In the genomic region with DNA sequence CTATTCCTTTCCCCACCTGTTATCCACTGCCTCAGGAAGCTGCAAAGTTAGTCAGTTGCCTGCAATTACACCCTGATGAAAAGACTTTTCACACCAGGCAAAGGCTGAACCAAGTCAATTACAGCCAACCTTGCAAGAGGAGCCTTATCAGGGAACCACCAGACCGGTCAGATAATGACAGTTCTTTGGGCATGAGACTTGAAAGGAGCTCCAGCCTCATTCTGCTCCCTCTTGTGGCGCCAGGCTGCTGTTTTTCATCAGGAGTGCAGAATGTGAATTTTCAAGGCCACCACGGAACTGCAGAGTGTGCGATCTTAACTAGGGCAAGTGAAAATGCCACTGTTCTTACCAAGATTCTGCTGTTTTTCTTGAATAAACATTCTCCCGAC, we compare ENCODE assay signal across 7 cellular contexts. TPM values are rescaled to one million over a fixed set of nuclear protein-coding genes. Genes with fewer than 3 reads are reported as not detected.
A peak's percentile ranks its signal among the peaks of the same experiment; 100 is the strongest.
DNase-seq lines count a peak whose midpoint lies in the region; ATAC-seq and TF ChIP-seq lines count a peak whose summit lies in the region.

No MANE protein-coding gene starts in this region.

- intact Hi-C loops in IMR-90 (cut with micrococcal nuclease): no loop called here
- intact Hi-C loops in mucosa of descending colon (cut with DNase I, micrococcal nuclease): no loop called here

- CTCF ChIA-PET in IMR-90 (lab: Yijun Ruan, JAX): interaction anchor here (1.0 kb wide), 1 partner anchor 83 kb away, joined by 4 read pairs; the partner anchor contains the start of gene TTYH2

- H3K56ac ChIP-seq in IMR-90 (ENCODE audit: extremely low read depth, insufficient read depth, low read length): no peak overlapping the region

- H2AK9ac ChIP-seq in IMR-90 (replicated peaks; ENCODE audit: low read depth, low read length, poor library complexity): no peak overlapping the region

- H3K23ac ChIP-seq in IMR-90 (ENCODE audit: low read depth, low read length): no peak overlapping the region

- H3K27ac ChIP-seq in IMR-90 (ENCODE audit: insufficient read depth, low read length): no peak overlapping the region
- H3K27ac ChIP-seq in endodermal cell (ENCODE audit: low read depth, low read length): no peak overlapping the region

- peaks cover 15% of the 10 kb centered on the region for H3K4me1 Mint-ChIP-seq in endodermal cell

- no peak overlapping the region for H3K18ac ChIP-seq in IMR-90 (ENCODE audit: low read depth, low read length)

- no peak overlapping the region for H3K4me2 ChIP-seq in IMR-90 (ENCODE audit: low read depth, low read length)

- H3K79me1 ChIP-seq in IMR-90 (ENCODE audit: low read depth in 1 of 2, low read length in 2 of 2): no peaks in the 10 kb centered on the region

- H2BK120ac ChIP-seq in IMR-90 (ENCODE audit: low read depth, low read length): no peak overlapping the region

- no peak overlapping the region for H3K14ac ChIP-seq in IMR-90 (replicated peaks; ENCODE audit: low read depth, low read length)

- no peak overlapping the region for H2BK15ac ChIP-seq in IMR-90 (ENCODE audit: low read depth, low read length)

- POLR2A ChIA-PET in IMR-90 (lab: Charles Lee; ENCODE audit: unreplicated experiment): no interaction called here

- no TSS peak for BruUV-seq in IMR-90 (replicated peaks; lab: Mats Ljungman, UMichigan)

- H3K4me3 Mint-ChIP-seq in endodermal cell: no peak overlapping the region

- no peak overlapping the region for H3K27ac Mint-ChIP-seq in endodermal cell

- H4K5ac ChIP-seq in IMR-90 (ENCODE audit: low read depth, low read length): no peak overlapping the region

- no peak overlapping the region for H2AFZ ChIP-seq in IMR-90 (replicated peaks; ENCODE audit: low read length, poor library complexity)

- TF ChIP-seq CTCF in IMR-90 (conservative IDR thresholded peaks at IDR 0.05; ENCODE audit: low read depth, low read length) (0 out of 2 replicates have a peak, but pooled peaks have one; percentile 26), endodermal cell (conservative IDR thresholded peaks at IDR 0.05) (peak; percentile 84), mucosa of descending colon (IDR thresholded peaks at IDR 0.05) (peak; percentile 9)

- 7% methylated on average over 3 of the region's 5 CpGs; no CpG with 5 or more reads in 1 of the 2 experiments for WGBS in IMR-90 (ENCODE audit: extremely low coverage in 2 of 2, insufficient read length in 1 of 2), 2 experiments
- WGBS in endodermal cell (ENCODE audit: insufficient coverage in 1 of 2, insufficient read length in 1 of 2), 2 experiments: 18 to 20% methylated on average over 5 of the region's 5 CpGs

- H3K27me3 Mint-ChIP-seq in endodermal cell (ENCODE audit: insufficient read depth): peaks cover 16% of the 10 kb centered on the region

- dilution Hi-C loops in IMR-90 (cut with HindIII; ENCODE audit: low sequenced_read_pairs, unreplicated experiment): no loop called here

- TF ChIP-seq POLR2A in IMR-90 (IDR thresholded peaks at IDR 0.05; ENCODE audit: low read depth, low read length): no peak

- no peak overlapping the region for H4K91ac ChIP-seq in IMR-90 (ENCODE audit: insufficient read depth, low read depth, low read length)

- peak; percentile 82 for DNase-seq in Daoy (ENCODE audit: low read depth)
- DNase-seq in IMR-90: peak; percentile 38
- DNase-seq in SKM-1 treated with dmso at 0.1 percent for 144 hours (lab: John Stamatoyannopoulos, UW; ENCODE audit: unreplicated experiment): peak; percentile 35
- DNase-seq in endodermal cell: peak; percentile 94
- peak in 2 of 3 donors; percentile 42 to 71 for DNase-seq in mucosa of descending colon
- DNase-seq in cortex of kidney (lab: John Stamatoyannopoulos, UW): no peak
- DNase-seq in NCI-H2029 (lab: John Stamatoyannopoulos, UW): no peak

- no peaks in the 10 kb centered on the region for H3K36me3 Mint-ChIP-seq in endodermal cell (ENCODE audit: low read depth)

- in situ Hi-C loops in IMR-90 (cut with MboI; ENCODE audit: low sequenced_read_pairs): no loop called here

- H3K9ac ChIP-seq in IMR-90 (ENCODE audit: low read depth, low read length) (no peak overlapping the region), endodermal cell (ENCODE audit: extremely low read depth, low read length, poor library complexity, severe bottlenecking) (no peak overlapping the region)

- H3K9me3 ChIP-seq in IMR-90 (ENCODE audit: control insufficient read depth, insufficient read depth, low read length) (no peaks in the 10 kb centered on the region), endodermal cell (ENCODE audit: control insufficient read depth, low read length) (peaks cover 7% of the 10 kb centered on the region), mucosa of descending colon (no peaks in the 10 kb centered on the region)

- H2AK5ac ChIP-seq in IMR-90 (ENCODE audit: low read depth, low read length): no peak overlapping the region

- no peaks in the 10 kb centered on the region for H4K20me1 ChIP-seq in IMR-90 (ENCODE audit: insufficient read depth, low read length)

- peaks cover 3% of the 10 kb centered on the region for H3K9me3 Mint-ChIP-seq in endodermal cell

- TF ChIP-seq RAD21 in IMR-90 (IDR thresholded peaks at IDR 0.05; ENCODE audit: low read length): no peak

- no peak overlapping the region for H3K4me3 ChIP-seq in IMR-90 (ENCODE audit: insufficient read depth, low read depth, low read length)
- H3K4me3 ChIP-seq in endodermal cell (ENCODE audit: low read length): no peak overlapping the region
- H3K4me3 ChIP-seq in mucosa of descending colon: no peak overlapping the region

- H3K4me1 ChIP-seq in IMR-90 (ENCODE audit: control insufficient read depth, insufficient read depth, low read length) (no peaks in the 10 kb centered on the region), endodermal cell (ENCODE audit: control insufficient read depth, insufficient read depth, low read length) (no peaks in the 10 kb centered on the region), mucosa of descending colon (ENCODE audit: low read depth) (no peaks in the 10 kb centered on the region)

- no peak overlapping the region for H4K8ac ChIP-seq in IMR-90 (ENCODE audit: low read depth in 2 of 2, low read length in 2 of 2)

- no peaks in the 10 kb centered on the region for H3K9me1 ChIP-seq in IMR-90 (ENCODE audit: insufficient read depth, low read length)

- H2BK20ac ChIP-seq in IMR-90 (ENCODE audit: low read depth, low read length): no peak overlapping the region

- peak; percentile 68 for ATAC-seq in IMR-90 (ENCODE audit: low read depth)
- ATAC-seq in mucosa of descending colon: peak; percentile 73

- no peak overlapping the region for H2BK5ac ChIP-seq in IMR-90 (ENCODE audit: low read depth, low read length, poor library complexity, severe bottlenecking)

- H3K4ac ChIP-seq in IMR-90 (ENCODE audit: low read depth, low read length): no peak overlapping the region

- H3K36me3 ChIP-seq in IMR-90 (ENCODE audit: control insufficient read depth, insufficient read depth, low read length) (no peaks in the 10 kb centered on the region), endodermal cell (ENCODE audit: control insufficient read depth, insufficient read depth, low read length) (no peaks in the 10 kb centered on the region), mucosa of descending colon (ENCODE audit: low read depth) (no peaks in the 10 kb centered on the region)

- no peaks in the 10 kb centered on the region; the same call in 1 of the 2 replicates for H3K27me3 ChIP-seq in IMR-90 (ENCODE audit: control insufficient read depth, insufficient read depth, low read length)
- H3K27me3 ChIP-seq in endodermal cell (ENCODE audit: control insufficient read depth, insufficient read depth, low read length, poor library complexity, severe bottlenecking): no peaks in the 10 kb centered on the region

TF ChIP-seq in IMR-90, 13 proteins besides CTCF, POLR2A, EP300 and RAD21 (continues in another document):
- TF ChIP-seq BHLHE40 (IDR thresholded peaks at IDR 0.05; ENCODE audit: low read depth, low read length) (no peak), MAFK (IDR thresholded peaks at IDR 0.05; ENCODE audit: low read depth, low read length) (no peak), NFE2L2 (IDR thresholded peaks at IDR 0.05; ENCODE audit: low read depth, low read length) (no peak), RCOR1 (IDR thresholded peaks at IDR 0.05; ENCODE audit: insufficient replicate concordance, low read length) (no peak), MXI1 (IDR thresholded peaks at IDR 0.05; ENCODE audit: borderline replicate concordance, low read depth, low read length) (no peak), SMC3 (IDR thresholded peaks at IDR 0.05; ENCODE audit: low read depth, low read length) (no peak), MAZ (IDR thresholded peaks at IDR 0.05; ENCODE audit: borderline replicate concordance, low read depth, low read length) (no peak), CHD1 (IDR thresholded peaks at IDR 0.05; ENCODE audit: low read depth, low read length) (no peak), FOS (IDR thresholded peaks at IDR 0.05; ENCODE audit: low read depth, low read length) (no peak)
- TF ChIP-seq, protein P1, sequence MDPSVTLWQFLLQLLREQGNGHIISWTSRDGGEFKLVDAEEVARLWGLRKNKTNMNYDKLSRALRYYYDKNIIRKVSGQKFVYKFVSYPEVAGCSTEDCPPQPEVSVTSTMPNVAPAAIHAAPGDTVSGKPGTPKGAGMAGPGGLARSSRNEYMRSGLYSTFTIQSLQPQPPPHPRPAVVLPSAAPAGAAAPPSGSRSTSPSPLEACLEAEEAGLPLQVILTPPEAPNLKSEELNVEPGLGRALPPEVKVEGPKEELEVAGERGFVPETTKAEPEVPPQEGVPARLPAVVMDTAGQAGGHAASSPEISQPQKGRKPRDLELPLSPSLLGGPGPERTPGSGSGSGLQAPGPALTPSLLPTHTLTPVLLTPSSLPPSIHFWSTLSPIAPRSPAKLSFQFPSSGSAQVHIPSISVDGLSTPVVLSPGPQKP (IDR thresholded peaks at IDR 0.05; ENCODE audit: borderline replicate concordance, low read depth, low read length): no peak

RNA-seq across cellular contexts. Expression of gene DNAI2, which starts 22.5 kb away (rescaled TPM):
- total RNA-seq in Daoy (2014; rRNA removed; shearing (Covaris generic)): not detected in 2 replicates
- not detected in 2 replicates for total RNA-seq in IMR-90 (2012; rRNA removed)
- polyA plus RNA-seq in IMR-90 (2012; rRNA removed): not detected in 2 replicates
- polyA plus RNA-seq in IMR-90 (2012; cell fraction: cytosol; rRNA removed): not detected in 2 replicates
- not detected in 2 replicates for polyA plus RNA-seq in IMR-90 (2012; cell fraction: nucleus; rRNA removed; ENCODE audit: low replicate concordance)
- not detected for total RNA-seq in endodermal cell
- 0.89 TPM for polyA plus RNA-seq in endodermal cell (2013, experiment 1 of 2)
- 0.50 TPM for polyA plus RNA-seq in endodermal cell (2013, experiment 2 of 2)
- total RNA-seq in mucosa of descending colon: not detected

RNA-seq across cellular contexts. Expression of gene KIF19, which starts 29.5 kb away (rescaled TPM):
- 0.12 TPM in 1 of 2 replicates, not detected in the other for total RNA-seq in Daoy (2014; rRNA removed; shearing (Covaris generic))
- total RNA-seq in IMR-90 (2012; rRNA removed) (not detected in 2 replicates), endodermal cell (1 to 10 TPM in 1 of 2 donors, under 1 TPM in 1; 0.27 to 2.4 TPM), mucosa of descending colon (1 to 10 TPM in 2 of 3 donors, under 1 TPM in 1; 0.73 to 7.4 (median 2.4) TPM)
- polyA plus RNA-seq in IMR-90 (2012; rRNA removed): not detected in 2 replicates
- polyA plus RNA-seq in IMR-90 (2012; cell fraction: cytosol; rRNA removed): not detected in 2 replicates
- not detected in 2 replicates for polyA plus RNA-seq in IMR-90 (2012; cell fraction: nucleus; rRNA removed; ENCODE audit: low replicate concordance)
- 3.7 TPM for polyA plus RNA-seq in endodermal cell (2013, experiment 1 of 2)
- polyA plus RNA-seq in endodermal cell (2013, experiment 2 of 2): 3.4 TPM

Comparison
In these comparisons a context has a peak if more than half of its experiments do, and no peak if none do; other contexts are left out.
1. DNase-seq: peak in Daoy (single experiment), IMR-90 (single experiment), SKM-1 treated with dmso at 0.1 percent for 144 hours (single experiment), endodermal cell (single experiment) and mucosa of descending colon (2 of 3); none in cortex of kidney (single experiment) and NCI-H2029 (single experiment).
2. CTCF ChIP-seq: peak in every context shown above with its lines; median percentile 84 in endodermal cell; 26 in IMR-90; 9 in mucosa of descending colon.